24 cellular contexts compared by ENCODE assay signal in the genomic region with DNA sequence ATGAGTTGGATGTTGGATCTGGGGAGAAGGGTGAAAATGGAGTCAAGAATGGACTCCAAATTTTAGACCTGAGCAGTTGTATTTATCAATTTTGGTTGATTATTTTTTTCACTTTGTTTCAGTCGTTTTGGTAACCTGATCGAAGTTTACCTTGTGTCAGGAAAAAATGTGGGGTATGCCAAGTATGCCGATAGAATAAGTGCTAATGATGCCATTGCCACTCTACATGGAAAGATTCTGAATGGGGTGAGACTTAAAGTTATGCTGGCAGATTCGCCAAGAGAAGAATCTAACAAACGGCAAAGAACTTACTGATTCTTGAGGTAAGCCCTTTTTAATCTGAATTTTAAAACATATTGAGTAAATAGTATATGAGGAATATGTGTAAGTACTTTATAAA. TPM values are rescaled to one million over a fixed set of nuclear protein-coding genes. Genes with fewer than 3 reads are reported as not detected.
"Had no signal": no experiment of that assay in that cellular context is flagged by ENCODE, and none has a peak within 500 bp of the region (broad histone marks: within the 10 kb centered on the region; RNA-seq: fewer than 3 reads in every experiment).

No MANE protein-coding gene starts in this region.

- H3K36me3 ChIP-seq: uterus had no signal

- H3K4me2 ChIP-seq: hepatocyte had no signal

- FAIRE-seq: endothelial cell of umbilical vein had no signal

- H3K4me1 ChIP-seq: parathyroid adenoma, right lobe of liver, transverse colon, uterus had no signal

- H3K9me3 ChIP-seq: neutrophil, right lobe of liver, transverse colon, uterus had no signal

- H3K27ac ChIP-seq: hepatocyte, neutrophil, parathyroid adenoma, right lobe of liver, skin epidermis, transverse colon, uterus had no signal

- H3K79me2 ChIP-seq: hepatocyte, parathyroid adenoma had no signal

- H3K4me3 ChIP-seq: hepatocyte, right lobe of liver, skin epidermis, transverse colon, uterus had no signal

- H3K27ac Mint-ChIP-seq: activated T-helper 1 cell treated with anti-CD3 and anti-CD28 coated beads, Interleukin-12 subunit alpha, Interleukin-12 subunit beta, Interleukin-2, Interleukin-4 antibody, amounts not matched to agents 30 ng/mL and 10 ng/mL and 1 ng/mL, durations not matched to agents 14 hours and 24 hours and 36 hours; nephron; stimulated activated naive B cell treated with anti-CD40 and anti-IgM and Interleukin-4, amounts not matched to agents 10 μg/mL and 1 μg/mL and 100 μg/mL, for 72 hours; T-cell had no signal

- H2AFZ ChIP-seq: hepatocyte, parathyroid adenoma had no signal

- H3K9me3 Mint-ChIP-seq: activated naive CD4-positive, alpha-beta T cell treated with anti-CD3 and anti-CD28 coated beads, Interleukin-2, amount 50 U/mL, for 24 hours; activated T-helper 1 cell treated with anti-CD3 and anti-CD28 coated beads, Interleukin-12 subunit alpha, Interleukin-12 subunit beta, Interleukin-2, Interleukin-4 antibody, amounts not matched to agents 30 ng/mL and 10 ng/mL and 1 ng/mL, durations not matched to agents 14 hours and 24 hours and 36 hours; central memory CD8-positive, alpha-beta T cell; nephron; stimulated activated naive B cell treated with anti-CD40 and anti-IgM and Interleukin-4, amounts not matched to agents 10 μg/mL and 1 μg/mL and 100 μg/mL, for 72 hours; T-cell had no signal

- H3K9ac ChIP-seq: parathyroid adenoma had no signal

- H3K27me3 Mint-ChIP-seq: activated naive CD4-positive, alpha-beta T cell treated with anti-CD3 and anti-CD28 coated beads, Interleukin-2, amount 50 U/mL, for 24 hours; central memory CD8-positive, alpha-beta T cell; stimulated activated naive B cell treated with anti-CD40 and anti-IgM and Interleukin-4, amounts not matched to agents 10 μg/mL and 1 μg/mL and 100 μg/mL, for 72 hours; T-cell had no signal

- H3K4me1 Mint-ChIP-seq: nephron; stimulated activated naive B cell treated with anti-CD40 and anti-IgM and Interleukin-4, amounts not matched to agents 10 μg/mL and 1 μg/mL and 100 μg/mL, for 72 hours had no signal

- ATAC-seq: esophagus mucosa; left cardiac atrium; right lobe of liver; stimulated activated naive B cell treated with anti-CD40 and anti-IgM and Interleukin-4, amounts not matched to agents 10 μg/mL and 1 μg/mL and 100 μg/mL, for 72 hours; T-cell had no signal

- H3K4me3 Mint-ChIP-seq: activated naive CD4-positive, alpha-beta T cell treated with anti-CD3 and anti-CD28 coated beads, Interleukin-2, amount 50 U/mL, for 24 hours; activated T-helper 1 cell treated with anti-CD3 and anti-CD28 coated beads, Interleukin-12 subunit alpha, Interleukin-12 subunit beta, Interleukin-2, Interleukin-4 antibody, amounts not matched to agents 30 ng/mL and 10 ng/mL and 1 ng/mL, durations not matched to agents 14 hours and 24 hours and 36 hours; central memory CD8-positive, alpha-beta T cell; nephron; stimulated activated naive B cell treated with anti-CD40 and anti-IgM and Interleukin-4, amounts not matched to agents 10 μg/mL and 1 μg/mL and 100 μg/mL, for 72 hours; T-cell had no signal

- DNase-seq: activated CD4-positive, alpha-beta T cell treated with anti-CD3 and anti-CD28 coated beads, Interleukin-2, amount 50 U/mL, for 48 hours; activated CD8-positive, alpha-beta memory T cell treated with anti-CD3 and anti-CD28 coated beads, Interleukin-2, amount 50 U/mL, for 48 hours; activated gamma-delta T cell treated with Interleukin-2 at 50 U/mL for 16 hours; anterior cingulate cortex; effector memory CD4-positive, alpha-beta T cell; glutamatergic neuron; left cardiac atrium; right lobe of liver; stimulated activated CD4-positive, alpha-beta T cell treated with anti-CD3 and anti-CD28 coated beads, Interleukin-2, amount 100 ng/mL, for 24 hours; stimulated activated naive B cell treated with anti-CD40 and anti-IgM and Interleukin-4, amounts not matched to agents 10 μg/mL and 1 μg/mL and 100 μg/mL, for 72 hours; T-cell; transverse colon; uterus had no signal

- H3K27me3 ChIP-seq: hepatocyte, neutrophil, right lobe of liver, transverse colon, uterus had no signal

RNA-seq across cellular contexts. Expression of a gene that starts 53.3 kb away (rescaled TPM):
- total RNA-seq: activated CD8-positive, alpha-beta memory T cell treated with anti-CD3 and anti-CD28 coated beads for 36 hours; activated T-helper 1 cell treated with anti-CD3 and anti-CD28 coated beads, Interleukin-12 subunit alpha, Interleukin-12 subunit beta, Interleukin-2, Interleukin-4 antibody, amounts not matched to agents 30 ng/mL and 10 ng/mL and 1 ng/mL, durations not matched to agents 14 hours and 24 hours and 36 hours; esophagus mucosa; T-cell had no signal
